ENCODE assay signal across 2 cellular contexts in the genomic region with DNA sequence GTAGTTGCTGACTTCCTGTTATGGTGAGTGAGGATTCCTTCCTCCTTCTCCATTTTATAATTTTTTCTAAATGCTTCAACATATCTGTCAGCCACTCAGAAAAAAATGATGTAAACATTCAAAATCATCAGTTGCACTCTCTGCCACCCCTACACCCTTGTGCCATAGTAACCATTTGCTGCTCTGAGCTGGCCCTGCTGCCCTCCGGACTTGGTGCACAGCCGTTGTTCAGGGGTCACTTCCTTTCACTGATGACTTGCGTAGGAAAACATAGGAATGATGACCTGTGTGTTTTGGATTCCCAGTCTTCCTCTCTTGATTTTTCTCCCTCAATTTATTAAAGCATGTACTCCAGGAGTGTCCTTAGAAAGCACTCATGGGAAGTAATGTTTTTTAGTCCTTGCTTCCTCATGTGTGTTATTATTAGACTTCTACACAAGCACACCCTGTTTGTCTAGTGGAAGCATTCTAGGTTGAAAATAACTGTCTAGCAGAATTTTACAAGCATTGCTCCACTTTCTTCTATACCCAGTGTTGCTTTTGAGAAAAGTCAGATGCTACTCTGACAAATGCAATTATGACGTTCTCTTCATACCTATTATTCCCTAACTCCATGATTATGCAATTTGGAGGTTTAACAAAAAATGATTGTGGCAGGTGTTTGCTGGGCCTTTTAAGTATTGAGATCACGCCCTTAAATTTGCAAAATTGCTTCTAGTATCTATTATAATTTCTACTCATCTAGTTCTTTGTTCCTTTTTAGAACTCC.
A peak's percentile ranks its signal among the peaks of the same experiment; 100 is the strongest.
TF ChIP-seq lines count a peak whose summit lies in the region.

No MANE protein-coding gene starts in this region.

TF ChIP-seq in SK-N-SH treated with all-trans-retinoic acid at 6 μM for 48 hours, 23 proteins besides CTCF, POLR2A, EP300 and RAD21:
- TF ChIP-seq, protein P1, sequence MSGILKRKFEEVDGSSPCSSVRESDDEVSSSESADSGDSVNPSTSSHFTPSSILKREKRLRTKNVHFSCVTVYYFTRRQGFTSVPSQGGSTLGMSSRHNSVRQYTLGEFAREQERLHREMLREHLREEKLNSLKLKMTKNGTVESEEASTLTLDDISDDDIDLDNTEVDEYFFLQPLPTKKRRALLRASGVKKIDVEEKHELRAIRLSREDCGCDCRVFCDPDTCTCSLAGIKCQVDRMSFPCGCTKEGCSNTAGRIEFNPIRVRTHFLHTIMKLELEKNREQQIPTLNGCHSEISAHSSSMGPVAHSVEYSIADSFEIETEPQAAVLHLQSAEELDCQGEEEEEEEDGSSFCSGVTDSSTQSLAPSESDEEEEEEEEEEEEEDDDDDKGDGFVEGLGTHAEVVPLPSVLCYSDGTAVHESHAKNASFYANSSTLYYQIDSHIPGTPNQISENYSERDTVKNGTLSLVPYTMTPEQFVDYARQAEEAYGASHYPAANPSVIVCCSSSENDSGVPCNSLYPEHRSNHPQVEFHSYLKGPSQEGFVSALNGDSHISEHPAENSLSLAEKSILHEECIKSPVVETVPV (CRISPR knock-in tag; IDR thresholded peaks at IDR 0.05): no peak
- TF ChIP-seq ISL1 (CRISPR knock-in tag; IDR thresholded peaks at IDR 0.05) (peak; percentile 42; the same call in 1 of the 2 replicates), ZNF565 (CRISPR knock-in tag; conservative IDR thresholded peaks at IDR 0.05; ENCODE audit: low read depth) (no peak), ZFP3 (CRISPR knock-in tag; IDR thresholded peaks at IDR 0.05) (no peak), ZFP30 (CRISPR knock-in tag; IDR thresholded peaks at IDR 0.05) (no peak), ESRRG (CRISPR knock-in tag; IDR thresholded peaks at IDR 0.05) (no peak)
- TF ChIP-seq, protein P2, sequence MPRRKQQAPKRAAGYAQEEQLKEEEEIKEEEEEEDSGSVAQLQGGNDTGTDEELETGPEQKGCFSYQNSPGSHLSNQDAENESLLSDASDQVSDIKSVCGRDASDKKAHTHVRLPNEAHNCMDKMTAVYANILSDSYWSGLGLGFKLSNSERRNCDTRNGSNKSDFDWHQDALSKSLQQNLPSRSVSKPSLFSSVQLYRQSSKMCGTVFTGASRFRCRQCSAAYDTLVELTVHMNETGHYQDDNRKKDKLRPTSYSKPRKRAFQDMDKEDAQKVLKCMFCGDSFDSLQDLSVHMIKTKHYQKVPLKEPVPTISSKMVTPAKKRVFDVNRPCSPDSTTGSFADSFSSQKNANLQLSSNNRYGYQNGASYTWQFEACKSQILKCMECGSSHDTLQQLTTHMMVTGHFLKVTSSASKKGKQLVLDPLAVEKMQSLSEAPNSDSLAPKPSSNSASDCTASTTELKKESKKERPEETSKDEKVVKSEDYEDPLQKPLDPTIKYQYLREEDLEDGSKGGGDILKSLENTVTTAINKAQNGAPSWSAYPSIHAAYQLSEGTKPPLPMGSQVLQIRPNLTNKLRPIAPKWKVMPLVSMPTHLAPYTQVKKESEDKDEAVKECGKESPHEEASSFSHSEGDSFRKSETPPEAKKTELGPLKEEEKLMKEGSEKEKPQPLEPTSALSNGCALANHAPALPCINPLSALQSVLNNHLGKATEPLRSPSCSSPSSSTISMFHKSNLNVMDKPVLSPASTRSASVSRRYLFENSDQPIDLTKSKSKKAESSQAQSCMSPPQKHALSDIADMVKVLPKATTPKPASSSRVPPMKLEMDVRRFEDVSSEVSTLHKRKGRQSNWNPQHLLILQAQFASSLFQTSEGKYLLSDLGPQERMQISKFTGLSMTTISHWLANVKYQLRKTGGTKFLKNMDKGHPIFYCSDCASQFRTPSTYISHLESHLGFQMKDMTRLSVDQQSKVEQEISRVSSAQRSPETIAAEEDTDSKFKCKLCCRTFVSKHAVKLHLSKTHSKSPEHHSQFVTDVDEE (CRISPR knock-in tag; IDR thresholded peaks at IDR 0.05): no peak

TF ChIP-seq in SK-N-SH, 30 proteins besides CTCF, POLR2A, EP300 and RAD21:
- TF ChIP-seq TCF12 (IDR thresholded peaks at IDR 0.05) (no peak), NRF1 (IDR thresholded peaks at IDR 0.05; ENCODE audit: low read depth, low read length) (no peak), YY1 (IDR thresholded peaks at IDR 0.05; ENCODE audit: low read depth) (no peak), JUND (IDR thresholded peaks at IDR 0.05) (no peak), EZH2phosphoT487 (IDR thresholded peaks at IDR 0.05; ENCODE audit: borderline replicate concordance, low read depth) (no peak), SIN3A (IDR thresholded peaks at IDR 0.05; ENCODE audit: borderline replicate concordance, low read depth, low read length) (no peak), FOSL2 (IDR thresholded peaks at IDR 0.05; ENCODE audit: borderline replicate concordance, low read depth) (no peak)
- TF ChIP-seq, protein P3, sequence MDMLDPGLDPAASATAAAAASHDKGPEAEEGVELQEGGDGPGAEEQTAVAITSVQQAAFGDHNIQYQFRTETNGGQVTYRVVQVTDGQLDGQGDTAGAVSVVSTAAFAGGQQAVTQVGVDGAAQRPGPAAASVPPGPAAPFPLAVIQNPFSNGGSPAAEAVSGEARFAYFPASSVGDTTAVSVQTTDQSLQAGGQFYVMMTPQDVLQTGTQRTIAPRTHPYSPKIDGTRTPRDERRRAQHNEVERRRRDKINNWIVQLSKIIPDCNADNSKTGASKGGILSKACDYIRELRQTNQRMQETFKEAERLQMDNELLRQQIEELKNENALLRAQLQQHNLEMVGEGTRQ (IDR thresholded peaks at IDR 0.05; ENCODE audit: borderline replicate concordance, low read depth, low read length): no peak
- TF ChIP-seq, protein P4, sequence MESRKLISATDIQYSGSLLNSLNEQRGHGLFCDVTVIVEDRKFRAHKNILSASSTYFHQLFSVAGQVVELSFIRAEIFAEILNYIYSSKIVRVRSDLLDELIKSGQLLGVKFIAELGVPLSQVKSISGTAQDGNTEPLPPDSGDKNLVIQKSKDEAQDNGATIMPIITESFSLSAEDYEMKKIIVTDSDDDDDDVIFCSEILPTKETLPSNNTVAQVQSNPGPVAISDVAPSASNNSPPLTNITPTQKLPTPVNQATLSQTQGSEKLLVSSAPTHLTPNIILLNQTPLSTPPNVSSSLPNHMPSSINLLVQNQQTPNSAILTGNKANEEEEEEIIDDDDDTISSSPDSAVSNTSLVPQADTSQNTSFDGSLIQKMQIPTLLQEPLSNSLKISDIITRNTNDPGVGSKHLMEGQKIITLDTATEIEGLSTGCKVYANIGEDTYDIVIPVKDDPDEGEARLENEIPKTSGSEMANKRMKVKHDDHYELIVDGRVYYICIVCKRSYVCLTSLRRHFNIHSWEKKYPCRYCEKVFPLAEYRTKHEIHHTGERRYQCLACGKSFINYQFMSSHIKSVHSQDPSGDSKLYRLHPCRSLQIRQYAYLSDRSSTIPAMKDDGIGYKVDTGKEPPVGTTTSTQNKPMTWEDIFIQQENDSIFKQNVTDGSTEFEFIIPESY (IDR thresholded peaks at IDR 0.05; ENCODE audit: borderline replicate concordance, low read depth): no peak
